ENCODE assay signal across 27 cellular contexts in genomic region chr7:138773176-138773575, GRCh38. TPM values are rescaled to one million over a fixed set of nuclear protein-coding genes. Genes with fewer than 3 reads are reported as not detected.
DNase-seq lines count a peak whose midpoint lies in the region; ATAC-seq and TF ChIP-seq lines count a peak whose summit lies in the region.
"Had no signal": no experiment of that assay in that cellular context is flagged by ENCODE, and none has a peak within 500 bp of the region (broad histone marks: within the 10 kb centered on the region; RNA-seq: fewer than 3 reads in every experiment).

No MANE protein-coding gene starts in this region.

- H3K9ac ChIP-seq in HUES48 (ENCODE audit: low read depth, low read length) (no peak overlapping the region), iPS-15b (ENCODE audit: low read depth, low read length) (peak overlapping the region; percentile 60), neuronal stem cell (ENCODE audit: low read depth, low read length, poor library complexity) (no peak overlapping the region)

- no CpG with 5 or more reads among the region's 9 CpGs for WGBS in neuronal stem cell (ENCODE audit: extremely low coverage in 2 of 2, insufficient read length in 2 of 2, insufficient replicate concordance in 1 of 2), 2 donors

- H3K18ac ChIP-seq in neuronal stem cell (ENCODE audit: low read length) = no peak overlapping the region

- no peak for TF ChIP-seq CTCF in upper lobe of right lung (IDR thresholded peaks at IDR 0.05)

- H3K4me1 ChIP-seq in HUES48 (ENCODE audit: control insufficient read depth, insufficient read depth, low read length) = peaks cover 12% of the 10 kb centered on the region
- H3K4me1 ChIP-seq in iPS-15b (ENCODE audit: control insufficient read depth, insufficient read depth, low read length) = peaks cover 8% of the 10 kb centered on the region
- H3K4me1 ChIP-seq in neuronal stem cell (ENCODE audit: control insufficient read depth in 2 of 2, insufficient read depth in 1 of 2, low read depth in 1 of 2, low read length in 2 of 2) = peaks cover 0 to 2% of the 10 kb centered on the region in 2 donors
- H3K4me1 ChIP-seq in upper lobe of right lung = no peaks in the 10 kb centered on the region
- H3K4me1 ChIP-seq: Peyer's patch had no signal

- intact Hi-C loops in upper lobe of right lung (cut with DNase I) (no loop called here), left cardiac atrium (cut with DNase I) (no loop called here)

- H3K14ac ChIP-seq in neuronal stem cell (ENCODE audit: low read length) = no peak overlapping the region

- no peak overlapping the region for H3K4ac ChIP-seq in neuronal stem cell (ENCODE audit: low read length)

- no peaks in the 10 kb centered on the region for H3K9me3 ChIP-seq in HUES48 (ENCODE audit: control insufficient read depth, insufficient read depth, low read length)
- H3K9me3 ChIP-seq in iPS-15b (ENCODE audit: control insufficient read depth, insufficient read depth, low read length) = no peaks in the 10 kb centered on the region
- no peaks in the 10 kb centered on the region for H3K9me3 ChIP-seq in neuronal stem cell (replicated peaks in 1 of 2; ENCODE audit: control insufficient read depth in 2 of 2, insufficient read depth in 1 of 2, low read depth in 1 of 2, low read length in 2 of 2)
- no peaks in the 10 kb centered on the region for H3K9me3 ChIP-seq in upper lobe of right lung
- H3K9me3 ChIP-seq: MG63, Peyer's patch had no signal

- no peak overlapping the region for H3K4me2 ChIP-seq in neuronal stem cell (ENCODE audit: insufficient read depth, low read length, poor library complexity, severe bottlenecking)

- no peak overlapping the region for H4K91ac ChIP-seq in neuronal stem cell (ENCODE audit: low read depth, low read length, poor library complexity)

- H3K27ac ChIP-seq in HUES48 (ENCODE audit: low read depth, low read length) = no peak overlapping the region
- no peak overlapping the region for H3K27ac ChIP-seq in neuronal stem cell (replicated peaks; ENCODE audit: low read length)
- no peak overlapping the region for H3K27ac ChIP-seq in upper lobe of right lung
- H3K27ac ChIP-seq: Peyer's patch had no signal

- no peak for DNase-seq in neuronal stem cell (ENCODE audit: low spot score)
- DNase-seq in upper lobe of right lung = peak; percentile 34
- no peak for DNase-seq in NCI-H446 (lab: John Stamatoyannopoulos, UW)
- DNase-seq in cerebellar nuclear complex (lab: John Stamatoyannopoulos, UW) = no peak
- no peak for DNase-seq in left cardiac atrium
- DNase-seq: C1 segment of cervical spinal cord; CD4-positive, alpha-beta memory T cell; COR-L47; EL; GDM1; GOT3; KBM-7; MG63; NCI-H1105 treated with DMSO at 0.1 percent for 48 hours; NCI-H146; NCI-H1930; NCI-H2107; NCI-H69; Peyer's patch; SHP77 treated with DMSO at 0.1 percent for 48 hours had no signal

- H2BK12ac ChIP-seq in neuronal stem cell (ENCODE audit: low read length) = no peak overlapping the region

- peak overlapping the region; percentile 22; the same call in 1 of the 2 replicates for H3K4me3 ChIP-seq in HUES48 (ENCODE audit: low read depth, low read length)
- H3K4me3 ChIP-seq in iPS-15b (ENCODE audit: low read depth, low read length) = peak overlapping the region; percentile 39
- H3K4me3 ChIP-seq in neuronal stem cell (ENCODE audit: low read length in 2 of 2) = no peak overlapping the region
- no peak overlapping the region for H3K4me3 ChIP-seq in upper lobe of right lung
- H3K4me3 ChIP-seq: MG63, Peyer's patch had no signal

- peak overlapping the region; percentile 22 for H2AK5ac ChIP-seq in neuronal stem cell (ENCODE audit: low read depth, low read length)

- H2BK120ac ChIP-seq in neuronal stem cell (ENCODE audit: low read depth, low read length) = no peak overlapping the region

- ATAC-seq in upper lobe of right lung (no peak), left cardiac atrium (no peak)
- ATAC-seq: HCT116 had no signal

- H4K8ac ChIP-seq in neuronal stem cell (ENCODE audit: low read depth, low read length) = no peak overlapping the region

- H3K36me3 ChIP-seq in HUES48 (ENCODE audit: control insufficient read depth, insufficient read depth, low read length) = no peaks in the 10 kb centered on the region
- H3K36me3 ChIP-seq in iPS-15b (ENCODE audit: control insufficient read depth, insufficient read depth, low read length) = no peaks in the 10 kb centered on the region
- H3K36me3 ChIP-seq in neuronal stem cell (replicated peaks in 1 of 2; ENCODE audit: control insufficient read depth in 2 of 2, insufficient read depth in 2 of 2, low read length in 2 of 2) = no peaks in the 10 kb centered on the region
- no peaks in the 10 kb centered on the region for H3K36me3 ChIP-seq in upper lobe of right lung
- H3K36me3 ChIP-seq: MG63, Peyer's patch had no signal

- H2AFZ ChIP-seq in neuronal stem cell (ENCODE audit: low read length) = no peak overlapping the region

- peaks cover 5% of the 10 kb centered on the region; the same call in 1 of the 2 replicates for H3K27me3 ChIP-seq in HUES48 (ENCODE audit: control insufficient read depth, insufficient read depth, low read length)
- peaks cover 7% of the 10 kb centered on the region for H3K27me3 ChIP-seq in iPS-15b (ENCODE audit: control insufficient read depth, insufficient read depth, low read length)
- H3K27me3 ChIP-seq in neuronal stem cell (ENCODE audit: control insufficient read depth in 3 of 3, insufficient read depth in 3 of 3, low read depth in 1 of 3, low read length in 3 of 3) = peaks cover 0 to 2% (median 0%) of the 10 kb centered on the region in 3 experiments
- no peaks in the 10 kb centered on the region for H3K27me3 ChIP-seq in upper lobe of right lung
- H3K27me3 ChIP-seq: MG63, Peyer's patch had no signal

- H2BK5ac ChIP-seq in neuronal stem cell (ENCODE audit: low read length) = no peak overlapping the region

- no peak overlapping the region for H2BK15ac ChIP-seq in neuronal stem cell (ENCODE audit: low read length)

- H3K23ac ChIP-seq in neuronal stem cell (ENCODE audit: low read depth, low read length, poor library complexity) = no peak overlapping the region

- no peaks in the 10 kb centered on the region for H3K79me1 ChIP-seq in neuronal stem cell (ENCODE audit: low read depth, low read length)

RNA-seq across cellular contexts. Expression of gene TMEM213, which starts 24.6 kb away (rescaled TPM):
- polyA plus RNA-seq in neuronal stem cell (2013, experiment 1 of 2) = not detected
- not detected for polyA plus RNA-seq in neuronal stem cell (2013, experiment 2 of 2)
- total RNA-seq in upper lobe of right lung (9.6 TPM), left cardiac atrium (not detected)
- total RNA-seq: A673; CD4-positive, alpha-beta memory T cell; HT1080; LHCN-M2; OCI-LY7; Peyer's patch had no signal
- polyA plus RNA-seq: CD4-positive, alpha-beta memory T cell had no signal

RNA-seq across cellular contexts. Expression of gene ATP6V0A4, which starts 24.8 kb away (rescaled TPM):
- 0.04 TPM for polyA plus RNA-seq in neuronal stem cell (2013, experiment 1 of 2)
- polyA plus RNA-seq in neuronal stem cell (2013, experiment 2 of 2) = 0.08 TPM
- total RNA-seq in upper lobe of right lung (2.4 TPM), left cardiac atrium (not detected)
- total RNA-seq: A673; CD4-positive, alpha-beta memory T cell; OCI-LY7 had no signal
- polyA plus RNA-seq: CD4-positive, alpha-beta memory T cell had no signal

Comparison
In these comparisons a context has a peak if more than half of its experiments do, and no peak if none do; other contexts are left out.
1. H3K4me3 ChIP-seq: peak in HUES48 (single experiment) and iPS-15b (single experiment); none in neuronal stem cell (0 of 2) and upper lobe of right lung (single experiment).
2. RNA of gene TMEM213, which starts 24.6 kb away (total RNA-seq): 9.6 TPM in upper lobe of right lung (single experiment); not detected in left cardiac atrium; every median in the first group is over 10 times any median in the second.